In genomic region chr15:101173233-101174119, GRCh38 we compare ENCODE assay signal across 14 cellular contexts.
DNase-seq lines count a peak whose midpoint lies in the region; ATAC-seq and TF ChIP-seq lines count a peak whose summit lies in the region.
"Had no signal": no experiment of that assay in that cellular context is flagged by ENCODE, and none has a peak within 500 bp of the region (broad histone marks: within the 10 kb centered on the region; RNA-seq: fewer than 3 reads in every experiment).

No MANE protein-coding gene starts in this region.

- peaks cover 67% of the 10 kb centered on the region for H3K4me1 Mint-ChIP-seq in stimulated activated naive CD8-positive, alpha-beta T cell treated with anti-CD3 and anti-CD28 coated beads, Interleukin-15, amount 100 ng/mL, for 72 hours
- H3K4me1 Mint-ChIP-seq in WTC11 (peaks cover 35% of the 10 kb centered on the region), nephron progenitor cell (peaks cover 38% of the 10 kb centered on the region)

- CTCF ChIA-PET in WTC11 (lab: Charles Lee): interaction anchor here (0.6 kb wide), 1 partner anchor 165 kb away, joined by 3 read pairs; no protein-coding TSS in a partner anchor

- H3K9me3 Mint-ChIP-seq in stimulated activated naive CD8-positive, alpha-beta T cell treated with anti-CD3 and anti-CD28 coated beads, Interleukin-15, amount 100 ng/mL, for 72 hours: no peaks in the 10 kb centered on the region
- H3K9me3 Mint-ChIP-seq in WTC11: no peaks in the 10 kb centered on the region
- H3K9me3 Mint-ChIP-seq in nephron progenitor cell: peaks cover 10% of the 10 kb centered on the region
- H3K9me3 Mint-ChIP-seq: effector memory CD8-positive, alpha-beta T cell had no signal

- H3K27ac Mint-ChIP-seq in stimulated activated naive CD8-positive, alpha-beta T cell treated with anti-CD3 and anti-CD28 coated beads, Interleukin-15, amount 100 ng/mL, for 72 hours: peak overlapping the region; percentile 21 to 82
- peak overlapping the region; percentile 73 for H3K27ac Mint-ChIP-seq in WTC11
- H3K27ac Mint-ChIP-seq in nephron progenitor cell: peak overlapping the region; percentile 81

- H3K36me3 Mint-ChIP-seq in WTC11 (peaks cover 43% of the 10 kb centered on the region), nephron progenitor cell (ENCODE audit: low read depth) (peaks cover 49% of the 10 kb centered on the region)

- no peak overlapping the region for H3K4me3 Mint-ChIP-seq in stimulated activated naive CD8-positive, alpha-beta T cell treated with anti-CD3 and anti-CD28 coated beads, Interleukin-15, amount 100 ng/mL, for 72 hours
- no peak overlapping the region for H3K4me3 Mint-ChIP-seq in WTC11
- H3K4me3 Mint-ChIP-seq in nephron progenitor cell: no peak overlapping the region
- H3K4me3 Mint-ChIP-seq: effector memory CD8-positive, alpha-beta T cell had no signal

- no peak for TF ChIP-seq CTCF in WTC11 (IDR thresholded peaks at IDR 0.05)
- no peak for TF ChIP-seq CTCF in nephron progenitor cell (IDR thresholded peaks at IDR 0.05)

- H3K27me3 Mint-ChIP-seq in stimulated activated naive CD8-positive, alpha-beta T cell treated with anti-CD3 and anti-CD28 coated beads, Interleukin-15, amount 100 ng/mL, for 72 hours: no peaks in the 10 kb centered on the region
- no peaks in the 10 kb centered on the region for H3K27me3 Mint-ChIP-seq in WTC11 (ENCODE audit: low read depth)
- no peaks in the 10 kb centered on the region for H3K27me3 Mint-ChIP-seq in nephron progenitor cell (ENCODE audit: low read depth, poor library complexity)
- H3K27me3 Mint-ChIP-seq: effector memory CD8-positive, alpha-beta T cell had no signal

- no peak for ATAC-seq in stimulated activated naive CD8-positive, alpha-beta T cell treated with anti-CD3 and anti-CD28 coated beads, Interleukin-15, amount 100 ng/mL, for 72 hours
- ATAC-seq in stimulated activated naive CD8-positive, alpha-beta T cell treated with anti-CD3 and anti-CD28 coated beads, Interleukin-15, Interleukin-2, amounts not matched to agents 100 U/mL and 50 U/mL, for 24 hours: no peak
- ATAC-seq in WTC11: no peak
- no peak for ATAC-seq in SK-N-SH treated with all-trans-retinoic acid at 6 μM for 48 hours
- ATAC-seq: effector memory CD8-positive, alpha-beta T cell; K562 had no signal

- DNase-seq in stimulated activated naive CD8-positive, alpha-beta T cell treated with anti-CD3 and anti-CD28 coated beads, Interleukin-15, amount 100 ng/mL, for 72 hours: no peak
- no peak for DNase-seq in stimulated activated naive CD8-positive, alpha-beta T cell treated with anti-CD3 and anti-CD28 coated beads, Interleukin-15, Interleukin-2, amounts not matched to agents 100 U/mL and 50 U/mL, for 24 hours
- DNase-seq in WTC11 (ENCODE audit: low spot score) (no peak), nephron progenitor cell (no peak), ureter (ENCODE audit: low spot score) (no peak), SIG-M5 (lab: John Stamatoyannopoulos, UW) (no peak)
- DNase-seq: activated CD8-positive, alpha-beta memory T cell treated with anti-CD3 and anti-CD28 coated beads, Interleukin-2, amount 50 U/mL, for 48 hours; effector memory CD8-positive, alpha-beta T cell; GOT3; kidney; NCI-H2081 treated with DMSO at 0.1 percent for 48 hours; T-helper 9 cell had no signal

- POLR2A ChIA-PET in WTC11 (lab: Charles Lee): no interaction called here

TF ChIP-seq in WTC11, 78 proteins besides CTCF, POLR2A, EP300 and RAD21:
- no peak for TF ChIP-seq ZNF532 (CRISPR knock-in tag; IDR thresholded peaks at IDR 0.05; ENCODE audit: borderline replicate concordance)
- no peak for TF ChIP-seq ZNF263 (CRISPR knock-in tag; IDR thresholded peaks at IDR 0.05; ENCODE audit: low read depth)
- TF ChIP-seq, protein P1, sequence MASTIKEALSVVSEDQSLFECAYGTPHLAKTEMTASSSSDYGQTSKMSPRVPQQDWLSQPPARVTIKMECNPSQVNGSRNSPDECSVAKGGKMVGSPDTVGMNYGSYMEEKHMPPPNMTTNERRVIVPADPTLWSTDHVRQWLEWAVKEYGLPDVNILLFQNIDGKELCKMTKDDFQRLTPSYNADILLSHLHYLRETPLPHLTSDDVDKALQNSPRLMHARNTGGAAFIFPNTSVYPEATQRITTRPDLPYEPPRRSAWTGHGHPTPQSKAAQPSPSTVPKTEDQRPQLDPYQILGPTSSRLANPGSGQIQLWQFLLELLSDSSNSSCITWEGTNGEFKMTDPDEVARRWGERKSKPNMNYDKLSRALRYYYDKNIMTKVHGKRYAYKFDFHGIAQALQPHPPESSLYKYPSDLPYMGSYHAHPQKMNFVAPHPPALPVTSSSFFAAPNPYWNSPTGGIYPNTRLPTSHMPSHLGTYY (CRISPR knock-in tag; IDR thresholded peaks at IDR 0.05): no peak
TF ChIP-seq in WTC11: peak in this region for 0.

TF ChIP-seq in SK-N-SH treated with all-trans-retinoic acid at 6 μM for 48 hours, 23 proteins besides CTCF, POLR2A, EP300 and RAD21:
- TF ChIP-seq POU6F1 (CRISPR knock-in tag; IDR thresholded peaks at IDR 0.05; ENCODE audit: borderline replicate concordance, low read depth): no peak
- no peak for TF ChIP-seq CSRNP3 (CRISPR knock-in tag; IDR thresholded peaks at IDR 0.05)
- TF ChIP-seq OSR1 (CRISPR knock-in tag; IDR thresholded peaks at IDR 0.05): no peak
- TF ChIP-seq, protein P2, sequence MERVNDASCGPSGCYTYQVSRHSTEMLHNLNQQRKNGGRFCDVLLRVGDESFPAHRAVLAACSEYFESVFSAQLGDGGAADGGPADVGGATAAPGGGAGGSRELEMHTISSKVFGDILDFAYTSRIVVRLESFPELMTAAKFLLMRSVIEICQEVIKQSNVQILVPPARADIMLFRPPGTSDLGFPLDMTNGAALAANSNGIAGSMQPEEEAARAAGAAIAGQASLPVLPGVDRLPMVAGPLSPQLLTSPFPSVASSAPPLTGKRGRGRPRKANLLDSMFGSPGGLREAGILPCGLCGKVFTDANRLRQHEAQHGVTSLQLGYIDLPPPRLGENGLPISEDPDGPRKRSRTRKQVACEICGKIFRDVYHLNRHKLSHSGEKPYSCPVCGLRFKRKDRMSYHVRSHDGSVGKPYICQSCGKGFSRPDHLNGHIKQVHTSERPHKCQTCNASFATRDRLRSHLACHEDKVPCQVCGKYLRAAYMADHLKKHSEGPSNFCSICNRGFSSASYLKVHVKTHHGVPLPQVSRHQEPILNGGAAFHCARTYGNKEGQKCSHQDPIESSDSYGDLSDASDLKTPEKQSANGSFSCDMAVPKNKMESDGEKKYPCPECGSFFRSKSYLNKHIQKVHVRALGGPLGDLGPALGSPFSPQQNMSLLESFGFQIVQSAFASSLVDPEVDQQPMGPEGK (CRISPR knock-in tag; IDR thresholded peaks at IDR 0.05; ENCODE audit: borderline replicate concordance): no peak
- TF ChIP-seq CREB5 (CRISPR knock-in tag; IDR thresholded peaks at IDR 0.05; ENCODE audit: low read depth): no peak
